ENCODE assay signal across 1 cellular context in the genomic region with DNA sequence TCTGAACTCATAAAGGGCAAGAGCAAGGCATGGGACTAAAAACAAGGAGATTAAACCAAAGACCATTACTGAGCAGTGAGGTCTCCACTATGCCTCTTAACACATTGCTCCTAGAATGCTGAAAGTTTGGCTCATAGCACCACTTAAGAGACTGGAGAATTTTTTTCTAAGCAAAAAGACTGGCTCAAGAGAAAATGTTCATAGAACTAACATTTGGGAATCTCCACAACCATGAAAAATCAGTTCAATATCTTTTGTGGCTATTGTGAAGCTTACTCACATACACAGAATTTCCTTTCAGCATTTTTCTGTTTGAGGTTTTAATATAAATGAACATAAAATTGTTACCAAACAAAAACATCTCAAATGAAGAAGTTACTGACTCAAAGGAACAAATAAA.
TF ChIP-seq lines count a peak whose summit lies in the region.

No MANE protein-coding gene starts in this region.

TF ChIP-seq in endothelial cell of umbilical vein, 7 proteins besides CTCF, POLR2A, EP300 and RAD21:
- no peak for TF ChIP-seq GATA2 (IDR thresholded peaks at IDR 0.05; ENCODE audit: insufficient read depth, insufficient read length, low read depth, low read length)
- TF ChIP-seq MYC (IDR thresholded peaks at IDR 0.05; ENCODE audit: low read depth, low read length) = no peak
- TF ChIP-seq FOS (IDR thresholded peaks at IDR 0.05; ENCODE audit: borderline replicate concordance, insufficient read depth, low read length) = no peak
- no peak for TF ChIP-seq JUN (IDR thresholded peaks at IDR 0.05; ENCODE audit: borderline replicate concordance, insufficient read depth, insufficient read length, low read depth)
- no peak for TF ChIP-seq EZH2 (IDR thresholded peaks at IDR 0.05; ENCODE audit: borderline replicate concordance, low read depth, low read length, severe bottlenecking)
- TF ChIP-seq, protein P1, sequence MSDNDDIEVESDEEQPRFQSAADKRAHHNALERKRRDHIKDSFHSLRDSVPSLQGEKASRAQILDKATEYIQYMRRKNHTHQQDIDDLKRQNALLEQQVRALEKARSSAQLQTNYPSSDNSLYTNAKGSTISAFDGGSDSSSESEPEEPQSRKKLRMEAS (IDR thresholded peaks at IDR 0.05; ENCODE audit: insufficient read depth, insufficient read length) = no peak
- no peak for TF ChIP-seq POLR2AphosphoS5 (IDR thresholded peaks at IDR 0.05; ENCODE audit: insufficient read depth, low read depth, low read length)
